In genomic region chr19:49689133-49690072, GRCh38 we compare ENCODE assay signal across 8 cellular contexts. TPM values are rescaled to one million over a fixed set of nuclear protein-coding genes. Genes with fewer than 3 reads are reported as not detected.
A peak's percentile ranks its signal among the peaks of the same experiment; 100 is the strongest.
DNase-seq lines count a peak whose midpoint lies in the region; ATAC-seq and TF ChIP-seq lines count a peak whose summit lies in the region.

Gene ADM5, plus strand, starts transcription at chr19:49689594. Its CDS starts 244 bp downstream, at chr19:49689838.

- peaks cover 28% of the 10 kb centered on the region for H3K4me1 ChIP-seq in CD8-positive, alpha-beta T cell (ENCODE audit: insufficient read depth, low read length)
- peaks cover 5% of the 10 kb centered on the region for H3K4me1 ChIP-seq in fibroblast of lung (ENCODE audit: control insufficient read depth, extremely low read depth, insufficient read depth, low read length)

- CTCF ChIA-PET in CD8-positive, alpha-beta T cell (lab: Charles Lee): interaction anchor here (1.3 to 1.6 kb wide), 3 partner anchors 9 to 43 kb away, joined by 3 to 6 read pairs (median 3); no protein-coding TSS in a partner anchor
- CTCF ChIA-PET in activated CD8-positive, alpha-beta T cell treated with anti-CD3 and anti-CD28 coated beads for 36 hours (lab: Charles Lee): interaction anchor here (1.4 to 4.6 kb wide), 4 partner anchors 8 to 17 kb away, joined by 4 to 19 read pairs (median 4); no protein-coding TSS in a partner anchor

- H3K9me3 ChIP-seq in CD8-positive, alpha-beta T cell (ENCODE audit: low read length): no peaks in the 10 kb centered on the region
- H3K9me3 ChIP-seq in fibroblast of lung (ENCODE audit: control insufficient read depth, insufficient read depth, low read depth, low read length): no peaks in the 10 kb centered on the region
- H3K9me3 ChIP-seq in neural cell (ENCODE audit: low read length): no peaks in the 10 kb centered on the region

- intact Hi-C loops in CD8-positive, alpha-beta T cell (cut with DNase I, micrococcal nuclease): no loop called here
- intact Hi-C loops in activated CD8-positive, alpha-beta T cell treated with anti-CD3 and anti-CD28 coated beads for 36 hours (cut with micrococcal nuclease): no loop called here

- peaks cover 12% of the 10 kb centered on the region for H3K36me3 ChIP-seq in CD8-positive, alpha-beta T cell (ENCODE audit: insufficient read depth, low read length)
- H3K36me3 ChIP-seq in fibroblast of lung (ENCODE audit: control insufficient read depth, insufficient read depth, low read length) (peaks cover 17% of the 10 kb centered on the region), neural cell (ENCODE audit: insufficient read depth, low read length) (no peaks in the 10 kb centered on the region)

- peak within 1 kb of the TSS; percentile 83 for H3K4me3 Mint-ChIP-seq in CD8-positive, alpha-beta T cell
- no peak within 1 kb of the TSS for H3K4me3 Mint-ChIP-seq in activated CD8-positive, alpha-beta T cell treated with anti-CD3 and anti-CD28 coated beads for 36 hours

- H3K79me2 ChIP-seq in fibroblast of lung (ENCODE audit: control insufficient read depth, insufficient read depth, low read length) (no peaks in the 10 kb centered on the region), neural cell (replicated peaks; ENCODE audit: insufficient read depth, low read length) (peaks cover 21% of the 10 kb centered on the region)

- H3K36me3 Mint-ChIP-seq in CD8-positive, alpha-beta T cell: peaks cover 27% of the 10 kb centered on the region
- peaks cover 35% of the 10 kb centered on the region for H3K36me3 Mint-ChIP-seq in activated CD8-positive, alpha-beta T cell treated with anti-CD3 and anti-CD28 coated beads for 36 hours (ENCODE audit: low read depth)

- TF ChIP-seq EP300 in neural cell (conservative IDR thresholded peaks at IDR 0.05; ENCODE audit: poor library complexity, severe bottlenecking): no peak

- peak within 1 kb of the TSS; percentile 61 for H2AFZ ChIP-seq in fibroblast of lung (ENCODE audit: low read length)
- H2AFZ ChIP-seq in neural cell (ENCODE audit: low read depth, low read length): no peak within 1 kb of the TSS

- peaks cover 22% of the 10 kb centered on the region for H3K4me1 Mint-ChIP-seq in CD8-positive, alpha-beta T cell (ENCODE audit: low read depth)
- H3K4me1 Mint-ChIP-seq in activated CD8-positive, alpha-beta T cell treated with anti-CD3 and anti-CD28 coated beads for 36 hours (ENCODE audit: low read depth): peaks cover 26% of the 10 kb centered on the region

- peak; percentile 55 for TF ChIP-seq RAD21 in neural cell (conservative IDR thresholded peaks at IDR 0.05)

- TF ChIP-seq CTCF in CD8-positive, alpha-beta T cell (IDR thresholded peaks at IDR 0.05): no peak
- peak; percentile 69 for TF ChIP-seq CTCF in activated CD8-positive, alpha-beta T cell treated with anti-CD3 and anti-CD28 coated beads for 36 hours (IDR thresholded peaks at IDR 0.05)
- peak; percentile 47 to 63 for TF ChIP-seq CTCF in fibroblast of lung (conservative IDR thresholded peaks at IDR 0.05 in 1 of 2, IDR thresholded peaks at IDR 0.05 in 1 of 2; ENCODE audit: low read depth in 1 of 2, low read length in 2 of 2)
- peak; percentile 80 for TF ChIP-seq CTCF in neural cell (IDR thresholded peaks at IDR 0.05; ENCODE audit: poor library complexity, severe bottlenecking)

- peak in 5 of 7 experiments; percentile 16 to 62 (median 47) for DNase-seq in CD8-positive, alpha-beta T cell
- DNase-seq in NCI-H1105 (lab: John Stamatoyannopoulos, UW) (peak; percentile 68), fibroblast of lung (ENCODE audit: low read depth in 2 of 2) (no peak), Kasumi-1 (lab: John Stamatoyannopoulos, UW) (no peak), NK-92 (lab: John Stamatoyannopoulos, UW; ENCODE audit: unreplicated experiment) (no peak)
- DNase-seq in activated CD8-positive, alpha-beta T cell treated with anti-CD3 and anti-CD28 coated beads for 36 hours: peak; percentile 58
- no peak for DNase-seq in stimulated activated naive CD4-positive, alpha-beta T cell treated with Interleukin-2 at 50 U/mL for 16 hours (lab: John Stamatoyannopoulos, UW)

- no peaks in the 10 kb centered on the region for H3K27me3 ChIP-seq in CD8-positive, alpha-beta T cell (ENCODE audit: insufficient read depth, low read length)
- H3K27me3 ChIP-seq in fibroblast of lung (ENCODE audit: control insufficient read depth, insufficient read depth, low read length) (no peaks in the 10 kb centered on the region), neural cell (ENCODE audit: insufficient read depth, low read depth, low read length) (no peaks in the 10 kb centered on the region)

- peaks cover 17% of the 10 kb centered on the region for H3K27me3 Mint-ChIP-seq in CD8-positive, alpha-beta T cell (ENCODE audit: low read depth)
- H3K27me3 Mint-ChIP-seq in activated CD8-positive, alpha-beta T cell treated with anti-CD3 and anti-CD28 coated beads for 36 hours: peaks cover 14% of the 10 kb centered on the region

- H4K20me1 ChIP-seq in fibroblast of lung (ENCODE audit: control insufficient read depth, extremely low read depth, insufficient read depth, low read length) (no peaks in the 10 kb centered on the region), neural cell (ENCODE audit: insufficient read depth) (no peaks in the 10 kb centered on the region)

- H3F3A ChIP-seq in neural cell (ENCODE audit: insufficient read depth, low read length, poor library complexity, severe bottlenecking): no peaks in the 10 kb centered on the region

- H3K9me2 ChIP-seq in neural cell (ENCODE audit: insufficient read depth, low read length): no peaks in the 10 kb centered on the region

- no peak within 1 kb of the TSS for H3K9ac ChIP-seq in fibroblast of lung (ENCODE audit: insufficient read depth, low read length)
- peak within 1 kb of the TSS; percentile 98 for H3K9ac ChIP-seq in neural cell (ENCODE audit: low read length)

- H3K27ac ChIP-seq in CD8-positive, alpha-beta T cell (ENCODE audit: low read depth, low read length): no peak within 1 kb of the TSS
- H3K27ac ChIP-seq in fibroblast of lung (ENCODE audit: insufficient read depth, low read length): peak within 1 kb of the TSS; percentile 61
- H3K27ac ChIP-seq in neural cell (ENCODE audit: low read length): peak within 1 kb of the TSS; percentile 99

- H3K9me3 Mint-ChIP-seq in CD8-positive, alpha-beta T cell: no peaks in the 10 kb centered on the region
- H3K9me3 Mint-ChIP-seq in activated CD8-positive, alpha-beta T cell treated with anti-CD3 and anti-CD28 coated beads for 36 hours: no peaks in the 10 kb centered on the region

- peak within 1 kb of the TSS; percentile 100 for H3K4me2 ChIP-seq in fibroblast of lung (ENCODE audit: extremely low read depth, insufficient read depth, low read length)
- peak within 1 kb of the TSS; percentile 68 for H3K4me2 ChIP-seq in neural cell (ENCODE audit: low read length)

- POLR2A ChIA-PET in CD8-positive, alpha-beta T cell (lab: Charles Lee): interaction anchor here (0.6 to 1.1 kb wide), 2 partner anchors 24 to 486 kb away, joined by 3 to 4 read pairs; partner anchors contain the start of genes BCL2L12 and IRF3
- POLR2A ChIA-PET in activated CD8-positive, alpha-beta T cell treated with anti-CD3 and anti-CD28 coated beads for 36 hours (lab: Charles Lee): interaction anchor here (1.0 to 4.0 kb wide), 5 partner anchors 11 to 73 kb away, joined by 3 to 23 read pairs (median 6); partner anchors contain the start of gene PRMT1

- peak; percentile 50 for ATAC-seq in CD8-positive, alpha-beta T cell
- ATAC-seq in activated CD8-positive, alpha-beta T cell treated with anti-CD3 and anti-CD28 coated beads for 36 hours: peak; percentile 52

- peak within 1 kb of the TSS; percentile 28 for H3K27ac Mint-ChIP-seq in CD8-positive, alpha-beta T cell
- H3K27ac Mint-ChIP-seq in activated CD8-positive, alpha-beta T cell treated with anti-CD3 and anti-CD28 coated beads for 36 hours: no peak within 1 kb of the TSS

- H3K4me3 ChIP-seq in CD8-positive, alpha-beta T cell (ENCODE audit: low read depth, low read length): peak within 1 kb of the TSS; percentile 38
- H3K4me3 ChIP-seq in fibroblast of lung (replicated peaks in 1 of 4; ENCODE audit: control extremely low read depth in 1 of 4, insufficient read depth in 1 of 4, low read depth in 3 of 4, low read length in 4 of 4) (peak within 1 kb of the TSS; percentile 43 to 69 (median 64)), neural cell (ENCODE audit: low read length) (peak within 1 kb of the TSS; percentile 71)

TF ChIP-seq in neural cell, 6 proteins besides CTCF, POLR2A, EP300 and RAD21:
- TF ChIP-seq POLR2AphosphoS5 (IDR thresholded peaks at IDR 0.05) (no peak), TAF1 (IDR thresholded peaks at IDR 0.05; ENCODE audit: low read depth) (no peak), SMC3 (conservative IDR thresholded peaks at IDR 0.05; ENCODE audit: poor library complexity) (peak; percentile 60), EZH2 (IDR thresholded peaks at IDR 0.05; ENCODE audit: borderline replicate concordance, insufficient read depth, low read length, poor library complexity, severe bottlenecking) (no peak)
TF ChIP-seq in neural cell: peak in this region for 1.

RNA-seq across cellular contexts. Expression of gene ADM5, which starts in this region (rescaled TPM):
- total RNA-seq in CD8-positive, alpha-beta T cell: 1 to 10 TPM; 1.2 to 2.5 TPM
- 1 to 10 TPM; 5.2 to 6.2 TPM for total RNA-seq in activated CD8-positive, alpha-beta T cell treated with anti-CD3 and anti-CD28 coated beads for 36 hours
- 0.26 and 0.33 TPM in 2 replicates for total RNA-seq in fibroblast of lung
- polyA plus RNA-seq in fibroblast of lung (0.06 and 0.15 TPM in 2 replicates), neural cell (6.7 and 7.2 TPM in 2 replicates)
- polyA plus RNA-seq in fibroblast of lung (2012): 0.23 and 0.29 TPM in 2 replicates
- polyA minus RNA-seq in fibroblast of lung (ENCODE audit: low replicate concordance) (0.82 TPM in 1 of 2 replicates, not detected in the other), neural cell (0.93 and 2.4 TPM in 2 replicates)

Comparison
In these comparisons a context has a peak if more than half of its experiments do, and no peak if none do; other contexts are left out.
1. DNase-seq: peak in CD8-positive, alpha-beta T cell (5 of 7), NCI-H1105 (single experiment) and activated CD8-positive, alpha-beta T cell treated with anti-CD3 and anti-CD28 coated beads for 36 hours (single experiment); none in fibroblast of lung (0 of 2), Kasumi-1 (0 of 2), stimulated activated naive CD4-positive, alpha-beta T cell treated with Interleukin-2 at 50 U/mL for 16 hours (single experiment) and NK-92 (single experiment).
2. Peak in every context shown above with its lines, with median percentiles within 50 percentile points of each other: H3K4me3 ChIP-seq.